In genomic region chr9:125823874-125824406, GRCh38 we compare ENCODE assay signal across 8 cellular contexts.
DNase-seq lines count a peak whose midpoint lies in the region; ATAC-seq, FAIRE-seq and TF ChIP-seq lines count a peak whose summit lies in the region.
"Not testable (repeated sequence)": the region's sequence is repeated elsewhere in the genome, so short reads cannot be mapped to it uniquely, and the experiment has no call there.

No MANE protein-coding gene starts in this region.

- not testable (repeated sequence) for H3K27me3 Mint-ChIP-seq in IgD-negative memory B cell; activated T-helper 2 cell treated with anti-CD3 and anti-CD28 coated beads, Interferon-gamma antibody, Interleukin-2, Interleukin-4, amounts not matched to agents 10 μg/mL and 5 μg/mL and 100 μg/mL, durations not matched to agents 14 hours and 24 hours and 36 hours (ENCODE audit: low read depth); naive thymus-derived CD8-positive, alpha-beta T cell

- intact Hi-C loops in activated T-helper 2 cell treated with anti-CD3 and anti-CD28 coated beads, Interferon-gamma antibody, Interleukin-2, Interleukin-4, amounts not matched to agents 10 μg/mL and 5 μg/mL and 100 μg/mL, durations not matched to agents 14 hours and 24 hours and 36 hours (cut with micrococcal nuclease) = loop anchor here (2.0 to 10.0 kb wide), 3 partner anchors 31 to 192 kb away; partner anchors contain the start of gene PBX3
- intact Hi-C loops in upper lobe of right lung (cut with DNase I) = not testable (repeated sequence)

- H3K9ac ChIP-seq in SK-N-SH = not testable (repeated sequence)

- peaks cover 98% of the 10 kb centered on the region for H3K79me2 ChIP-seq in SK-N-SH (ENCODE audit: insufficient read depth)

- DNase-seq in GM18507 (ENCODE audit: extremely low spot score, insufficient read length, low read depth); SK-N-SH; activated T-helper 2 cell treated with anti-CD3 and anti-CD28 coated beads, Interferon-gamma antibody, Interleukin-2, Interleukin-4, amounts not matched to agents 10 μg/mL and 5 μg/mL and 100 μg/mL, durations not matched to agents 14 hours and 24 hours and 36 hours (ENCODE audit: low spot score); upper lobe of right lung: not testable (repeated sequence)
- peak; percentile 34 for DNase-seq in glomerular visceral epithelial cell (ENCODE audit: extremely low spot score)
- peak in 6 of 10 donors; percentile 20 to 74 (median 44) for DNase-seq in naive thymus-derived CD8-positive, alpha-beta T cell

- not testable (repeated sequence) for H3K9me3 Mint-ChIP-seq in IgD-negative memory B cell; activated T-helper 2 cell treated with anti-CD3 and anti-CD28 coated beads, Interferon-gamma antibody, Interleukin-2, Interleukin-4, amounts not matched to agents 10 μg/mL and 5 μg/mL and 100 μg/mL, durations not matched to agents 14 hours and 24 hours and 36 hours; naive thymus-derived CD8-positive, alpha-beta T cell

- not testable (repeated sequence) for H3K4me3 ChIP-seq in SK-N-SH (ENCODE audit: low read depth in 2 of 2, low read length in 1 of 2)
- H3K4me3 ChIP-seq in upper lobe of right lung = peak overlapping the region; percentile 23

- not testable (repeated sequence) for H2AFZ ChIP-seq in SK-N-SH (ENCODE audit: low read depth)

- POLR2A ChIA-PET in SK-N-SH (lab: Yijun Ruan, JAX) = interaction anchor here (0.6 to 0.7 kb wide), 2 partner anchors 20 to 22 kb away, joined by 3 read pairs; no protein-coding TSS in a partner anchor
- POLR2A ChIA-PET in naive thymus-derived CD8-positive, alpha-beta T cell (lab: Charles Lee) = interaction anchor here (0.6 to 1.5 kb wide), 7 partner anchors 9 to 496 kb away, joined by 3 to 5 read pairs (median 3); partner anchors contain the start of gene MAPKAP1

- H3K9me3 ChIP-seq in SK-N-SH, upper lobe of right lung: not testable (repeated sequence)

- H3K4me1 ChIP-seq in SK-N-SH (ENCODE audit: control insufficient read depth in 1 of 2, insufficient read depth in 2 of 2, low read depth in 1 of 2, low read length in 1 of 2); upper lobe of right lung: not testable (repeated sequence)

- ATAC-seq in HG02678 (IDR thresholded peaks at IDR 0.05; ENCODE audit: unreplicated experiment) (peak; percentile 68), upper lobe of right lung (peak; percentile 58)
- peak; percentile 95 to 97 for ATAC-seq in naive thymus-derived CD8-positive, alpha-beta T cell

- H3K36me3 ChIP-seq in SK-N-SH (replicated peaks in 1 of 2; ENCODE audit: control insufficient read depth in 1 of 2, insufficient read depth in 2 of 2, low read length in 1 of 2) = peaks cover 6 to 43% of the 10 kb centered on the region in 2 experiments
- H3K36me3 ChIP-seq in upper lobe of right lung = not testable (repeated sequence)

- not testable (repeated sequence) for H3K9me2 ChIP-seq in SK-N-SH

- FAIRE-seq in GM18507 (lab: Jason Lieb, UNC) = peak; percentile 77

- H3K4me3 Mint-ChIP-seq in IgD-negative memory B cell = peak overlapping the region; percentile 14 to 94 (median 86)
- peak overlapping the region; percentile 57 for H3K4me3 Mint-ChIP-seq in activated T-helper 2 cell treated with anti-CD3 and anti-CD28 coated beads, Interferon-gamma antibody, Interleukin-2, Interleukin-4, amounts not matched to agents 10 μg/mL and 5 μg/mL and 100 μg/mL, durations not matched to agents 14 hours and 24 hours and 36 hours (ENCODE audit: low read depth)
- peak overlapping the region; percentile 66 to 91 (median 84) for H3K4me3 Mint-ChIP-seq in naive thymus-derived CD8-positive, alpha-beta T cell

- H3K36me3 Mint-ChIP-seq in IgD-negative memory B cell; activated T-helper 2 cell treated with anti-CD3 and anti-CD28 coated beads, Interferon-gamma antibody, Interleukin-2, Interleukin-4, amounts not matched to agents 10 μg/mL and 5 μg/mL and 100 μg/mL, durations not matched to agents 14 hours and 24 hours and 36 hours (ENCODE audit: low read depth); naive thymus-derived CD8-positive, alpha-beta T cell: not testable (repeated sequence)

- 0 out of 2 replicates have a peak overlapping the region, but pooled peaks have one; percentile 20 for H3K4me2 ChIP-seq in SK-N-SH

- CTCF ChIA-PET in SK-N-SH (lab: Yijun Ruan, JAX) = not testable (repeated sequence)

- WGBS in SK-N-SH (ENCODE audit: low lambda C conversion rate) = 87% methylated on average over 6 of the region's 6 CpGs

- H3K27ac ChIP-seq in SK-N-SH (ENCODE audit: low read depth in 2 of 2, low read length in 1 of 2) = not testable (repeated sequence)
- H3K27ac ChIP-seq in upper lobe of right lung = peak overlapping the region; percentile 24

- H3K27me3 ChIP-seq in SK-N-SH (ENCODE audit: insufficient read depth); upper lobe of right lung: not testable (repeated sequence)

- peaks cover 20% of the 10 kb centered on the region for H3F3A ChIP-seq in SK-N-SH (replicated peaks; ENCODE audit: insufficient read depth)

- TF ChIP-seq RAD21 in SK-N-SH (IDR thresholded peaks at IDR 0.05; ENCODE audit: low read length) = not testable (repeated sequence)

- peak overlapping the region; percentile 18 to 90 (median 63) for H3K27ac Mint-ChIP-seq in IgD-negative memory B cell
- H3K27ac Mint-ChIP-seq in activated T-helper 2 cell treated with anti-CD3 and anti-CD28 coated beads, Interferon-gamma antibody, Interleukin-2, Interleukin-4, amounts not matched to agents 10 μg/mL and 5 μg/mL and 100 μg/mL, durations not matched to agents 14 hours and 24 hours and 36 hours = peak overlapping the region; percentile 1
- H3K27ac Mint-ChIP-seq in naive thymus-derived CD8-positive, alpha-beta T cell = peak overlapping the region; percentile 89 to 97 (median 94)

- peaks cover 75% of the 10 kb centered on the region for H4K20me1 ChIP-seq in SK-N-SH (ENCODE audit: insufficient read depth)

- peaks cover 27 to 34% (median 29%) of the 10 kb centered on the region in 3 donors for H3K4me1 Mint-ChIP-seq in IgD-negative memory B cell
- H3K4me1 Mint-ChIP-seq in activated T-helper 2 cell treated with anti-CD3 and anti-CD28 coated beads, Interferon-gamma antibody, Interleukin-2, Interleukin-4, amounts not matched to agents 10 μg/mL and 5 μg/mL and 100 μg/mL, durations not matched to agents 14 hours and 24 hours and 36 hours (ENCODE audit: low read depth) = peaks cover 19% of the 10 kb centered on the region
- peaks cover 7 to 53% (median 32%) of the 10 kb centered on the region in 4 donors for H3K4me1 Mint-ChIP-seq in naive thymus-derived CD8-positive, alpha-beta T cell

- not testable (repeated sequence) for TF ChIP-seq CTCF in SK-N-SH (IDR thresholded peaks at IDR 0.05); upper lobe of right lung (IDR thresholded peaks at IDR 0.05)

- not testable (repeated sequence) for TF ChIP-seq EP300 in SK-N-SH (IDR thresholded peaks at IDR 0.05; ENCODE audit: borderline replicate concordance in 1 of 2, low read depth in 1 of 2, low read length in 1 of 2)

Comparison
In these comparisons a context has a peak if more than half of its experiments do, and no peak if none do; other contexts are left out.
1. H3K27ac Mint-ChIP-seq: peak in every context shown above with its lines; median percentile 94 in naive thymus-derived CD8-positive, alpha-beta T cell; 63 in IgD-negative memory B cell; 1 in activated T-helper 2 cell treated with anti-CD3 and anti-CD28 coated beads, Interferon-gamma antibody, Interleukin-2, Interleukin-4, amounts not matched to agents 10 μg/mL and 5 μg/mL and 100 μg/mL, durations not matched to agents 14 hours and 24 hours and 36 hours.